Comparison of ENCODE assay signal across 21 cellular contexts in the genomic region with DNA sequence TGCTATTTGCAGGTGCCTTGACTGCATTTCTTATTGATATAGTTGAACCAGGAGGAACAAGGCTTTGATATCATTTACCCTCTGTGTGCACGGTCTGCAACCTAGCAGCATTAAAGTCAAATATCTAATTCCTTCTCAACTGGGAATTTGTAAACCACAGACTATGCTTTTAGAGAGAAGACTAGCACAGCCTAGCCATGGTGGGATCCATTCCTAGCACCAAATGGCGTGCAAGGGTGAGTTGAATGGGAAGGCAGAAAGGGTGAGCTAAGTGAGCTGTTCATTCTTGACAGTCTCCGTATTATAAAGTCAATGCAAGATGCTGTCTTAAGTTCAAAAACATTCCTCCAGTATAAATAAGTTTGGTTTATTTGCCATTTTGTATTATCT. TPM values are rescaled to one million over a fixed set of nuclear protein-coding genes. Genes with fewer than 3 reads are reported as not detected.
A peak's percentile ranks its signal among the peaks of the same experiment; 100 is the strongest.
DNase-seq lines count a peak whose midpoint lies in the region; ATAC-seq, FAIRE-seq and TF ChIP-seq lines count a peak whose summit lies in the region.
"Had no signal": no experiment of that assay in that cellular context is flagged by ENCODE, and none has a peak within 500 bp of the region (broad histone marks: within the 10 kb centered on the region; RNA-seq: fewer than 3 reads in every experiment).

No MANE protein-coding gene starts in this region.

- TF ChIP-seq CTCF in Panc1 (IDR thresholded peaks at IDR 0.05) (no peak), dorsolateral prefrontal cortex (IDR thresholded peaks at IDR 0.05 in 54 of 56, conservative IDR thresholded peaks at IDR 0.05 in 2 of 56; ENCODE audit: low read depth in 1 of 56, partially characterized antibody in 56 of 56) (no peak), keratinocyte (optimal IDR thresholded peaks at IDR 0.05 in 1 of 3, IDR thresholded peaks at IDR 0.05 in 1 of 3, conservative IDR thresholded peaks at IDR 0.05 in 1 of 3; ENCODE audit: extremely low read depth in 1 of 3, insufficient read depth in 2 of 3, low read length in 3 of 3) (no peak)

- intact Hi-C loops in Panc1 (cut with micrococcal nuclease; ENCODE audit: unreplicated experiment) (no loop called here), dorsolateral prefrontal cortex (cut with DNase I) (loop anchor here (10.0 kb wide), 5 partner anchors 58 to 472 kb away; partner anchors contain the start of genes ARID5B (in 2 of the 2) and ADO (in 1 of the 2))

- H3K9me3 ChIP-seq in Panc1 (ENCODE audit: control insufficient read depth, insufficient read depth, low read depth, low read length) (no peaks in the 10 kb centered on the region), keratinocyte (ENCODE audit: control insufficient read depth, low read depth, low read length) (no peaks in the 10 kb centered on the region)
- H3K9me3 ChIP-seq: BE2C, HAP-1 had no signal

- in situ Hi-C loops in Panc1 (cut with HindIII; ENCODE audit: low pct_unique_long_range_greater_than_20kb, low sequenced_read_pairs) = loop anchor here (25.0 kb wide), 1 partner anchor 115 kb away; the partner anchor contains the start of gene RTKN2

- no peaks in the 10 kb centered on the region for H3K9me1 ChIP-seq in keratinocyte (ENCODE audit: control insufficient read depth, extremely low read depth, insufficient read depth, low read length)

- dilution Hi-C loops in keratinocyte (cut with MboI; ENCODE audit: extremely low pct_ligation_motif_present, low sequenced_read_pairs) = no loop called here

- no peak overlapping the region for H2AFZ ChIP-seq in keratinocyte (ENCODE audit: control insufficient read depth, low read length)

- DNase-seq in Ammon's horn (ENCODE audit: low spot score) (peak; percentile 25), Panc1 (ENCODE audit: low read depth, low spot score) (no peak), dorsolateral prefrontal cortex (no peak), keratinocyte (ENCODE audit: low read depth, low spot score) (no peak), HCEC 1CT (no peak), HEK293T (ENCODE audit: extremely low spot score) (no peak), A172 (ENCODE audit: low spot score) (no peak)
- DNase-seq: BE2C; CD8-positive, alpha-beta T cell; COR-L47; DMS153; DMS79 treated with DMSO at 0.1 percent for 48 hours; EL had no signal

- ATAC-seq in Panc1 = no peak
- no peak for ATAC-seq in HG03354 (IDR thresholded peaks at IDR 0.05; ENCODE audit: poor library complexity, severe bottlenecking, unreplicated experiment)
- ATAC-seq: CD8-positive, alpha-beta T cell had no signal

- H3K36me3 ChIP-seq in Panc1 (ENCODE audit: control insufficient read depth, insufficient read depth, low read length) = peaks cover 2% of the 10 kb centered on the region; the same call in 1 of the 2 replicates
- H3K36me3 ChIP-seq in keratinocyte (ENCODE audit: control insufficient read depth in 2 of 2, extremely low read depth in 1 of 2, insufficient read depth in 2 of 2, low read length in 2 of 2) = peaks cover 3 to 7% of the 10 kb centered on the region in 2 experiments
- H3K36me3 ChIP-seq: BE2C, HAP-1 had no signal

- H3K79me2 ChIP-seq in keratinocyte (ENCODE audit: control insufficient read depth, insufficient read depth, low read length) = peaks cover 60% of the 10 kb centered on the region

- CTCF ChIA-PET in Panc1 (lab: Charles Lee) = interaction anchor here (1.1 kb wide), 1 partner anchor 112 kb away, joined by 3 read pairs; no protein-coding TSS in a partner anchor
- CTCF ChIA-PET in HEK293T (lab: Yijun Ruan, JAX) = no interaction called here

- H3K27ac ChIP-seq in Panc1 (ENCODE audit: low read length) (peak overlapping the region; percentile 100), dorsolateral prefrontal cortex (peak overlapping the region; percentile 58 to 99 (median 96)), keratinocyte (ENCODE audit: control insufficient read depth, insufficient read depth, low read length) (no peak overlapping the region)
- H3K27ac ChIP-seq: C4-2B had no signal

- peaks cover 78% of the 10 kb centered on the region for H3K4me1 ChIP-seq in Panc1 (ENCODE audit: control insufficient read depth, insufficient read depth, low read length)
- H3K4me1 ChIP-seq in keratinocyte (ENCODE audit: control insufficient read depth, extremely low read depth, insufficient read depth, low read length) = peaks cover 46% of the 10 kb centered on the region
- H3K4me1 ChIP-seq: BE2C had no signal

- no TSS peak for BruUV-seq in Panc1 (replicated peaks; lab: Mats Ljungman, UMichigan)

- H3K27me3 ChIP-seq in Panc1 (ENCODE audit: control insufficient read depth, insufficient read depth, low read length) (no peaks in the 10 kb centered on the region), dorsolateral prefrontal cortex (no peaks in the 10 kb centered on the region), keratinocyte (ENCODE audit: control insufficient read depth, extremely low read depth, insufficient read depth, low read length) (no peaks in the 10 kb centered on the region)

- no peak overlapping the region for H3K9ac ChIP-seq in keratinocyte (ENCODE audit: control insufficient read depth, extremely low read depth, insufficient read depth, low read length)

- H3K4me2 ChIP-seq in keratinocyte (ENCODE audit: control insufficient read depth, extremely low read depth, insufficient read depth, low read depth, low read length) = no peak overlapping the region

- H3K4me3 ChIP-seq in Panc1 (ENCODE audit: low read depth in 2 of 2, low read length in 2 of 2) (peak overlapping the region; percentile 71 to 89), dorsolateral prefrontal cortex (peak overlapping the region; percentile 21 to 86 (median 76)), keratinocyte (ENCODE audit: control insufficient read depth in 2 of 3, extremely low read depth in 1 of 3, insufficient read depth in 2 of 3, low read depth in 1 of 3, low read length in 3 of 3) (peak overlapping the region in 2 of 3 experiments; percentile 3 to 9)
- H3K4me3 ChIP-seq: HAP-1 had no signal

- POLR2A ChIA-PET in Panc1 (lab: Charles Lee) (no interaction called here), HEK293T (lab: Yijun Ruan, JAX) (no interaction called here)

- no peak for FAIRE-seq in keratinocyte (lab: Jason Lieb, UNC)
- FAIRE-seq: A204.1, D721Med, G401.6, GM12891, H1 had no signal

- no peaks in the 10 kb centered on the region for H4K20me1 ChIP-seq in keratinocyte (ENCODE audit: control insufficient read depth, extremely low read depth, insufficient read depth, low read length)

TF ChIP-seq in HEK293T, 16 proteins besides CTCF, POLR2A, EP300 and RAD21:
- TF ChIP-seq ARNT (IDR thresholded peaks at IDR 0.05) = no peak
- TF ChIP-seq FOXA1 (IDR thresholded peaks at IDR 0.05) = no peak
- TF ChIP-seq SUZ12 (IDR thresholded peaks at IDR 0.05) = no peak
- no peak for TF ChIP-seq FOXK2 (IDR thresholded peaks at IDR 0.05)
TF ChIP-seq in HEK293T: peak in this region for 0.

RNA-seq across cellular contexts. Expression of gene ZNF365, which starts 2.9 kb away (rescaled TPM):
- total RNA-seq in Panc1 (2021; ENCODE audit: unreplicated experiment) (22.8 TPM), dorsolateral prefrontal cortex (100 to 1,000 TPM in 105 of 120 experiments, 10 to 100 TPM in 15; 50.7 to 183 (median 129) TPM)
- polyA plus RNA-seq in Panc1 (2012; ENCODE audit: insufficient read length) = 12.7 TPM
- polyA plus RNA-seq in keratinocyte = 11.9 to 20.9 TPM (median 15.9 TPM) in 3 replicates
- 45.3 TPM for polyA plus RNA-seq in keratinocyte (2011; ENCODE audit: low read depth)
- 10.0 and 17.5 TPM in 2 replicates for polyA plus RNA-seq in keratinocyte (2011; cell fraction: cytosol; rRNA removed)
- 13.4 and 17.5 TPM in 2 replicates for polyA plus RNA-seq in keratinocyte (2011; cell fraction: nucleus; rRNA removed)
- 15.4 and 22.7 TPM in 2 replicates for polyA plus RNA-seq in keratinocyte (2012; ENCODE audit: low replicate concordance)
- polyA minus RNA-seq in keratinocyte = 14.5 to 25.7 TPM (median 16.1 TPM) in 3 replicates
- polyA minus RNA-seq in keratinocyte (2011; cell fraction: cytosol; rRNA and poly(A)+ RNA removed) = 16.3 TPM
- polyA minus RNA-seq in keratinocyte (2011; cell fraction: nucleus; rRNA and poly(A)+ RNA removed) = 12.3 and 20.6 TPM in 2 replicates
- total RNA-seq in A172 (2014; rRNA removed; shearing (Covaris generic)) = 10.8 and 11.0 TPM in 2 replicates

Comparison
In these comparisons a context has a peak if more than half of its experiments do, and no peak if none do; other contexts are left out.
1. H3K4me3 ChIP-seq: peak in every context shown above with its lines; median percentile 80 in Panc1; 76 in dorsolateral prefrontal cortex; 6 in keratinocyte.